ENCODE assay signal across 9 cellular contexts in the genomic region with DNA sequence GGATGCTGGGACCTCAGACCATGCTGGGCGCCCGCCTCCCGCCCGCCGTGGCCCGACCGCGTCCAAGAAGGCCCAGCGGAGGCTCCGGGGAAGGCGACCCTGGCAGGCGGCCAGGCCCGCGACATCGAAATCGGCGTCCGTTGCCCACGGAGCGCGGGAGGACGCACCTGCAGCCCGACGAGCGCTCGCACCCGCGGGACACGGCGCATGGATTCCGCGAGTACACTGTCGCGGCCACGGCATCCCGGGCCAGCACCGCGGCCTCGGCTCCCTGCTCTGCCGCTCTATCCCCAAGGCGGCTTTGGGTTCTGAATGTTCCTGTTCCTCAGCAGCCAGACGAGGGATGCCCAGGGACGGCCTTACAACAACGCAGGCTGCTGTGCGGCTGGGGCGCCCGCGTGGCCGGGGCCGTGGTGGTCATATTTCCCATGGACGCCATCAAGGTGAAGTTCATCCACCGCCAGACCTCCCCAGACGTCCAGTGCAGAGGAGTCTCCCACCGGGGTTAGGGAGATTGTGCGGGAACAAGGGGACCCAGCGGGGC.
"Had no signal": no experiment of that assay in that cellular context is flagged by ENCODE, and none has a peak within 500 bp of the region (broad histone marks: within the 10 kb centered on the region; RNA-seq: fewer than 3 reads in every experiment).

No MANE protein-coding gene starts in this region.

- ATAC-seq: GM23338, HCT116 had no signal

- H3K27ac ChIP-seq: GM23248 had no signal

- H3K36me3 ChIP-seq: HAP-1 had no signal

- H3K9me3 ChIP-seq: HAP-1 had no signal

- DNase-seq: GM23248, GOT3, H7, H9, HCEC 1CT, HFFc6 had no signal

- H3K4me3 ChIP-seq: GM23248, GM23338, HAP-1 had no signal

- H3K4me1 ChIP-seq: HAP-1 had no signal
